Comparison of ENCODE assay signal across 1 cellular context in the genomic region with DNA sequence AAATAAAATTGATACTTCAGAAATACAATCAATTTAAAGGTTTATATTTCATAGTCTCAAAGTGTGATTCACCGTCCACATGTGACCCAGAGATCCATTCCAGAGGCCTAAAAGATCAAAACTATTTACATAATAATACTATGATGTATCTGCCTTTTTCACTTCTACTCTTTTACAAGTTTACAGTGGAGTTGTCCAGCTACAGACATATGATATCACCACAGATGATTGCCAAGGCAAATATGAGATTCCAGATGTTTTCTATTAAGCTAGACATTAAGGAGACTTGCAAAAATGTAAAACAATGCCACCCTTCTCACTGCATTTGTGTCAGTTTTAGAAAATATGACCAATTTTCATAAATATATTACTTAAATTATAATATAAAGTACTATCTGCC.
A peak's percentile ranks its signal among the peaks of the same experiment; 100 is the strongest.
TF ChIP-seq lines count a peak whose summit lies in the region.

No MANE protein-coding gene starts in this region.

TF ChIP-seq in SK-N-SH, 30 proteins besides CTCF, POLR2A, EP300 and RAD21 (continued from another document):
- TF ChIP-seq, protein P1, sequence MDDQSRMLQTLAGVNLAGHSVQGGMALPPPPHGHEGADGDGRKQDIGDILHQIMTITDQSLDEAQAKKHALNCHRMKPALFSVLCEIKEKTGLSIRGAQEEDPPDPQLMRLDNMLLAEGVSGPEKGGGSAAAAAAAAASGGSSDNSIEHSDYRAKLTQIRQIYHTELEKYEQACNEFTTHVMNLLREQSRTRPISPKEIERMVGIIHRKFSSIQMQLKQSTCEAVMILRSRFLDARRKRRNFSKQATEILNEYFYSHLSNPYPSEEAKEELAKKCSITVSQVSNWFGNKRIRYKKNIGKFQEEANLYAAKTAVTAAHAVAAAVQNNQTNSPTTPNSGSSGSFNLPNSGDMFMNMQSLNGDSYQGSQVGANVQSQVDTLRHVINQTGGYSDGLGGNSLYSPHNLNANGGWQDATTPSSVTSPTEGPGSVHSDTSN (IDR thresholded peaks at IDR 0.05) = peak; percentile 72
- no peak for TF ChIP-seq RFX5 (IDR thresholded peaks at IDR 0.05; ENCODE audit: low read length)
- TF ChIP-seq EZH2phosphoT487 (IDR thresholded peaks at IDR 0.05; ENCODE audit: borderline replicate concordance, low read depth) = no peak
- TF ChIP-seq RCOR1 (IDR thresholded peaks at IDR 0.05; ENCODE audit: low read length) = no peak
- no peak for TF ChIP-seq SIN3A (IDR thresholded peaks at IDR 0.05; ENCODE audit: borderline replicate concordance, low read depth, low read length)
- TF ChIP-seq TAF1 (IDR thresholded peaks at IDR 0.05; ENCODE audit: borderline replicate concordance, low read depth, low read length) = no peak
- TF ChIP-seq NRF1 (IDR thresholded peaks at IDR 0.05; ENCODE audit: low read depth, low read length) = no peak
- TF ChIP-seq, protein P2, sequence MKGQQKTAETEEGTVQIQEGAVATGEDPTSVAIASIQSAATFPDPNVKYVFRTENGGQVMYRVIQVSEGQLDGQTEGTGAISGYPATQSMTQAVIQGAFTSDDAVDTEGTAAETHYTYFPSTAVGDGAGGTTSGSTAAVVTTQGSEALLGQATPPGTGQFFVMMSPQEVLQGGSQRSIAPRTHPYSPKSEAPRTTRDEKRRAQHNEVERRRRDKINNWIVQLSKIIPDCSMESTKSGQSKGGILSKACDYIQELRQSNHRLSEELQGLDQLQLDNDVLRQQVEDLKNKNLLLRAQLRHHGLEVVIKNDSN (IDR thresholded peaks at IDR 0.05; ENCODE audit: borderline replicate concordance, low read depth) = 0 out of 2 replicates have a peak, but pooled peaks have one; percentile 42
- TF ChIP-seq FOSL2 (IDR thresholded peaks at IDR 0.05; ENCODE audit: borderline replicate concordance, low read depth) = no peak; the same call in 1 of the 2 replicates
- TF ChIP-seq, protein P3, sequence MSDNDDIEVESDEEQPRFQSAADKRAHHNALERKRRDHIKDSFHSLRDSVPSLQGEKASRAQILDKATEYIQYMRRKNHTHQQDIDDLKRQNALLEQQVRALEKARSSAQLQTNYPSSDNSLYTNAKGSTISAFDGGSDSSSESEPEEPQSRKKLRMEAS (IDR thresholded peaks at IDR 0.05; ENCODE audit: low read depth) = no peak
